Comparison of ENCODE assay signal across 1 cellular context in genomic region chr16:81814751-81815428, GRCh38.
TF ChIP-seq lines count a peak whose summit lies in the region.

No MANE protein-coding gene starts in this region.

TF ChIP-seq in WTC11, 78 proteins besides CTCF, POLR2A, EP300 and RAD21 (continued from another document):
- TF ChIP-seq STAT6 (CRISPR knock-in tag; conservative IDR thresholded peaks at IDR 0.05; ENCODE audit: low read depth) (no peak), SMAD3 (CRISPR knock-in tag; IDR thresholded peaks at IDR 0.05; ENCODE audit: borderline replicate concordance) (no peak), ETV6 (CRISPR knock-in tag; IDR thresholded peaks at IDR 0.05) (no peak), FOXJ3 (CRISPR knock-in tag; IDR thresholded peaks at IDR 0.05; ENCODE audit: borderline replicate concordance) (no peak), TEAD1 (CRISPR knock-in tag; IDR thresholded peaks at IDR 0.05) (no peak), RORB (CRISPR knock-in tag; IDR thresholded peaks at IDR 0.05) (no peak), ZMAT4 (CRISPR knock-in tag; IDR thresholded peaks at IDR 0.05) (no peak), IRF1 (CRISPR knock-in tag; IDR thresholded peaks at IDR 0.05) (no peak), TP53 (CRISPR knock-in tag; IDR thresholded peaks at IDR 0.05) (no peak)
- TF ChIP-seq, protein P1, sequence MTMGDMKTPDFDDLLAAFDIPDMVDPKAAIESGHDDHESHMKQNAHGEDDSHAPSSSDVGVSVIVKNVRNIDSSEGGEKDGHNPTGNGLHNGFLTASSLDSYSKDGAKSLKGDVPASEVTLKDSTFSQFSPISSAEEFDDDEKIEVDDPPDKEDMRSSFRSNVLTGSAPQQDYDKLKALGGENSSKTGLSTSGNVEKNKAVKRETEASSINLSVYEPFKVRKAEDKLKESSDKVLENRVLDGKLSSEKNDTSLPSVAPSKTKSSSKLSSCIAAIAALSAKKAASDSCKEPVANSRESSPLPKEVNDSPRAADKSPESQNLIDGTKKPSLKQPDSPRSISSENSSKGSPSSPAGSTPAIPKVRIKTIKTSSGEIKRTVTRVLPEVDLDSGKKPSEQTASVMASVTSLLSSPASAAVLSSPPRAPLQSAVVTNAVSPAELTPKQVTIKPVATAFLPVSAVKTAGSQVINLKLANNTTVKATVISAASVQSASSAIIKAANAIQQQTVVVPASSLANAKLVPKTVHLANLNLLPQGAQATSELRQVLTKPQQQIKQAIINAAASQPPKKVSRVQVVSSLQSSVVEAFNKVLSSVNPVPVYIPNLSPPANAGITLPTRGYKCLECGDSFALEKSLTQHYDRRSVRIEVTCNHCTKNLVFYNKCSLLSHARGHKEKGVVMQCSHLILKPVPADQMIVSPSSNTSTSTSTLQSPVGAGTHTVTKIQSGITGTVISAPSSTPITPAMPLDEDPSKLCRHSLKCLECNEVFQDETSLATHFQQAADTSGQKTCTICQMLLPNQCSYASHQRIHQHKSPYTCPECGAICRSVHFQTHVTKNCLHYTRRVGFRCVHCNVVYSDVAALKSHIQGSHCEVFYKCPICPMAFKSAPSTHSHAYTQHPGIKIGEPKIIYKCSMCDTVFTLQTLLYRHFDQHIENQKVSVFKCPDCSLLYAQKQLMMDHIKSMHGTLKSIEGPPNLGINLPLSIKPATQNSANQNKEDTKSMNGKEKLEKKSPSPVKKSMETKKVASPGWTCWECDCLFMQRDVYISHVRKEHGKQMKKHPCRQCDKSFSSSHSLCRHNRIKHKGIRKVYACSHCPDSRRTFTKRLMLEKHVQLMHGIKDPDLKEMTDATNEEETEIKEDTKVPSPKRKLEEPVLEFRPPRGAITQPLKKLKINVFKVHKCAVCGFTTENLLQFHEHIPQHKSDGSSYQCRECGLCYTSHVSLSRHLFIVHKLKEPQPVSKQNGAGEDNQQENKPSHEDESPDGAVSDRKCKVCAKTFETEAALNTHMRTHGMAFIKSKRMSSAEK (CRISPR knock-in tag; IDR thresholded peaks at IDR 0.05; ENCODE audit: borderline replicate concordance), result no peak
